Comparison of ENCODE assay signal across 4 cellular contexts in genomic region chr5:152730176-152730575, GRCh38.
"Had no signal": no experiment of that assay in that cellular context is flagged by ENCODE, and none has a peak within 500 bp of the region (broad histone marks: within the 10 kb centered on the region; RNA-seq: fewer than 3 reads in every experiment).

No MANE protein-coding gene starts in this region.

- ATAC-seq: HepG2, K562 had no signal

- H3K4me3 ChIP-seq: K562 had no signal

- H3K27ac ChIP-seq: HL-60, KMS-11 had no signal
